1 cellular context compared by ENCODE assay signal in genomic region chr22:38755911-38756532, GRCh38.
TF ChIP-seq lines count a peak whose summit lies in the region.

Gene SUN2, minus strand, starts transcription at chr22:38755998. Its CDS starts 3,370 bp downstream, at chr22:38752628.

TF ChIP-seq in K562, 482 proteins besides CTCF, POLR2A, EP300 and RAD21 (continued from another document and continues in another):
- TF ChIP-seq ZBTB33 (CRISPR knock-in tag; IDR thresholded peaks at IDR 0.05) (no peak), ZNF197 (CRISPR knock-in tag; IDR thresholded peaks at IDR 0.05; ENCODE audit: low read depth) (no peak), PRPF4 (IDR thresholded peaks at IDR 0.05; ENCODE audit: insufficient read depth, low read depth, low read length, poor library complexity, severe bottlenecking) (no peak), RNF2 (IDR thresholded peaks at IDR 0.05) (no peak), TCF15 (CRISPR knock-in tag; IDR thresholded peaks at IDR 0.05) (no peak), SMARCB1 (IDR thresholded peaks at IDR 0.05; ENCODE audit: insufficient read length, low read depth) (no peak), TARDBP (IDR thresholded peaks at IDR 0.05) (peak; percentile 89), ZFP30 (CRISPR knock-in tag; IDR thresholded peaks at IDR 0.05; ENCODE audit: borderline replicate concordance) (no peak), RBFOX2 (IDR thresholded peaks at IDR 0.05; ENCODE audit: low read depth, low read length) (peak; percentile 83), ZNF740 (CRISPR knock-in tag; IDR thresholded peaks at IDR 0.05) (no peak), ZNF740 (tag; IDR thresholded peaks at IDR 0.05) (no peak), NONO (IDR thresholded peaks at IDR 0.05; ENCODE audit: low read depth in 2 of 2, low read length in 1 of 2) (no peak), NBN (IDR thresholded peaks at IDR 0.05; ENCODE audit: low read depth) (no peak), JUN (IDR thresholded peaks at IDR 0.05; ENCODE audit: borderline replicate concordance, low read depth, low read length) (no peak), JUN (CRISPR knock-in tag; IDR thresholded peaks at IDR 0.05; ENCODE audit: borderline replicate concordance) (no peak; the same call in 1 of the 2 replicates), ZNF707 (CRISPR knock-in tag; conservative IDR thresholded peaks at IDR 0.05) (no peak), HNRNPH1 (optimal IDR thresholded peaks at IDR 0.05; ENCODE audit: low read depth, low read length) (no peak), BRF1 (IDR thresholded peaks at IDR 0.05; ENCODE audit: borderline replicate concordance, extremely low read depth, insufficient read length) (no peak), CBFA2T3 (IDR thresholded peaks at IDR 0.05) (no peak), MXD1 (CRISPR knock-in tag; IDR thresholded peaks at IDR 0.05; ENCODE audit: borderline replicate concordance, poor library complexity, severe bottlenecking) (no peak), NFATC3 (IDR thresholded peaks at IDR 0.05) (no peak), ZNF717 (CRISPR knock-in tag; IDR thresholded peaks at IDR 0.05) (no peak), NELFE (IDR thresholded peaks at IDR 0.05; ENCODE audit: insufficient read depth, insufficient read length) (no peak), ZZZ3 (IDR thresholded peaks at IDR 0.05) (no peak), POLR2H (tag; IDR thresholded peaks at IDR 0.05; ENCODE audit: low read depth) (0 out of 2 replicates have a peak, but pooled peaks have one; percentile 37), YY1 (IDR thresholded peaks at IDR 0.05; ENCODE audit: borderline replicate concordance in 1 of 3, control insufficient read depth in 1 of 3, extremely low read depth in 1 of 3, insufficient read depth in 3 of 3, insufficient read length in 1 of 3, insufficient replicate concordance in 2 of 3, low read depth in 1 of 3, low read length in 2 of 3) (peak in 2 of 3 experiments; percentile 25 to 54), ZNF184 (CRISPR knock-in tag; IDR thresholded peaks at IDR 0.05) (no peak), STAG1 (CRISPR knock-in tag; IDR thresholded peaks at IDR 0.05; ENCODE audit: borderline replicate concordance) (no peak), MAFG (tag; conservative IDR thresholded peaks at IDR 0.05) (no peak), ZKSCAN8 (CRISPR knock-in tag; IDR thresholded peaks at IDR 0.05) (no peak), ZBTB2 (IDR thresholded peaks at IDR 0.05) (peak; percentile 61), ZNF12 (CRISPR knock-in tag; IDR thresholded peaks at IDR 0.05) (no peak), KLF16 (IDR thresholded peaks at IDR 0.05) (no peak), POLR3G (IDR thresholded peaks at IDR 0.05; ENCODE audit: extremely low read depth, insufficient read length, insufficient replicate concordance) (no peak), ZBTB49 (CRISPR knock-in tag; IDR thresholded peaks at IDR 0.05; ENCODE audit: borderline replicate concordance) (no peak), PBX2 (CRISPR knock-in tag; IDR thresholded peaks at IDR 0.05; ENCODE audit: low read depth) (peak; percentile 81), PBX2 (tag; conservative IDR thresholded peaks at IDR 0.05; ENCODE audit: low read depth) (no peak), NRF1 (conservative IDR thresholded peaks at IDR 0.05 in 1 of 2, IDR thresholded peaks at IDR 0.05 in 1 of 2) (peak; percentile 50 to 65; a peak in 3 of 4 replicates), TEAD4 (IDR thresholded peaks at IDR 0.05; ENCODE audit: low read length) (no peak), TEAD4 (CRISPR knock-in tag; IDR thresholded peaks at IDR 0.05; ENCODE audit: borderline replicate concordance) (no peak), ZNF165 (CRISPR knock-in tag; IDR thresholded peaks at IDR 0.05; ENCODE audit: borderline replicate concordance) (no peak), DACH1 (IDR thresholded peaks at IDR 0.05; ENCODE audit: partially characterized antibody) (no peak), CGGBP1 (CRISPR knock-in tag; IDR thresholded peaks at IDR 0.05) (no peak), CHAMP1 (IDR thresholded peaks at IDR 0.05) (no peak), ZFP91 (CRISPR knock-in tag; IDR thresholded peaks at IDR 0.05) (no peak), PML (IDR thresholded peaks at IDR 0.05; ENCODE audit: low read length) (0 out of 2 replicates have a peak, but pooled peaks have one; percentile 16), ZBTB7A (IDR thresholded peaks at IDR 0.05; ENCODE audit: borderline replicate concordance, control insufficient read depth, low read depth, low read length) (no peak), JUNB (CRISPR knock-in tag; conservative IDR thresholded peaks at IDR 0.05) (no peak), NKRF (IDR thresholded peaks at IDR 0.05; ENCODE audit: borderline replicate concordance) (no peak)
